Comparison of ENCODE assay signal across 15 cellular contexts in genomic region chr1:111729271-111729921, GRCh38. TPM values are rescaled to one million over a fixed set of nuclear protein-coding genes. Genes with fewer than 3 reads are reported as not detected.
DNase-seq lines count a peak whose midpoint lies in the region; ATAC-seq and TF ChIP-seq lines count a peak whose summit lies in the region.
"Had no signal": no experiment of that assay in that cellular context is flagged by ENCODE, and none has a peak within 500 bp of the region (broad histone marks: within the 10 kb centered on the region; RNA-seq: fewer than 3 reads in every experiment).

No MANE protein-coding gene starts in this region.

- ATAC-seq in HG03175 (IDR thresholded peaks at IDR 0.05; ENCODE audit: unreplicated experiment) (no peak), GM18873 (IDR thresholded peaks at IDR 0.05; ENCODE audit: low FRiP score, unreplicated experiment) (no peak), HG02938 (IDR thresholded peaks at IDR 0.05; ENCODE audit: unreplicated experiment) (no peak)
- ATAC-seq: activated T-helper 17 cell treated with anti-CD3 and anti-CD28 coated beads, Interleukin-2, amount 50 U/mL, for 72 hours had no signal

- peaks cover 4% of the 10 kb centered on the region for H3K36me3 ChIP-seq in cardiac muscle cell
- H3K36me3 ChIP-seq in neutrophil: peaks cover 63% of the 10 kb centered on the region
- H3K36me3 ChIP-seq: uterus had no signal

- no peaks in the 10 kb centered on the region for H3K9me3 ChIP-seq in cardiac muscle cell (ENCODE audit: low read depth)
- no peaks in the 10 kb centered on the region for H3K9me3 ChIP-seq in neutrophil
- H3K9me3 ChIP-seq: uterus had no signal

- peaks cover 30% of the 10 kb centered on the region for H3K4me1 ChIP-seq in cardiac muscle cell (ENCODE audit: low read depth)
- peaks cover 46 to 59% of the 10 kb centered on the region in 2 experiments for H3K4me1 ChIP-seq in neutrophil (ENCODE audit: control insufficient read depth in 1 of 2, insufficient read depth in 1 of 2, low read depth in 1 of 2, low read length in 1 of 2)

- POLR2A ChIA-PET in RWPE1 (lab: Yijun Ruan, JAX; ENCODE audit: low non-redundant PET): no interaction called here

- H3K27ac ChIP-seq in RWPE1 (peak overlapping the region; percentile 7), cardiac muscle cell (peak overlapping the region; percentile 85), neutrophil (peak overlapping the region; percentile 52)
- H3K27ac ChIP-seq: SK-N-MC, uterus had no signal

- H3K4me3 ChIP-seq in cardiac muscle cell (no peak overlapping the region), neutrophil (ENCODE audit: low read depth in 1 of 2, low read length in 1 of 2) (no peak overlapping the region)
- H3K4me3 ChIP-seq: SK-N-MC, skin epidermis, uterus had no signal

- no peak for TF ChIP-seq CTCF in RWPE1 (conservative IDR thresholded peaks at IDR 0.05; ENCODE audit: low read depth)
- no peak for TF ChIP-seq CTCF in cardiac muscle cell (IDR thresholded peaks at IDR 0.05; ENCODE audit: low read depth, low read length)
- TF ChIP-seq CTCF in neutrophil (IDR thresholded peaks at IDR 0.05): no peak

- in situ Hi-C loops in G401 (cut with HindIII; ENCODE audit: low sequenced_read_pairs): no loop called here

- CTCF ChIA-PET in RWPE1 (lab: Yijun Ruan, JAX): interaction anchor here (0.6 to 0.8 kb wide), 3 partner anchors 15 to 1280 kb away, joined by 3 to 6 read pairs (median 3); no protein-coding TSS in a partner anchor

- DNase-seq in G401 (ENCODE audit: low spot score) (peak; percentile 35), RWPE1 (ENCODE audit: low spot score) (no peak), cardiac muscle cell (ENCODE audit: low read depth in 1 of 2, low spot score in 1 of 2) (peak in 1 of 2 donors; percentile 50), SW480 (ENCODE audit: low spot score) (no peak)
- DNase-seq: activated CD4-positive, alpha-beta memory T cell treated with anti-CD3 and anti-CD28 coated beads, Interleukin-2, amount 10 ng/mL, durations not matched to agents 7 days and 5 days; NCI-H1930; stimulated activated naive CD4-positive, alpha-beta T cell; uterus had no signal

- no peaks in the 10 kb centered on the region for H3K27me3 ChIP-seq in cardiac muscle cell
- no peaks in the 10 kb centered on the region for H3K27me3 ChIP-seq in neutrophil
- H3K27me3 ChIP-seq: uterus had no signal

RNA-seq across cellular contexts. Expression of gene INKA2, which starts 9.8 kb away (rescaled TPM):
- 2.2 and 6.1 TPM in 2 replicates for total RNA-seq in G401 (2014; rRNA removed; shearing (Covaris generic))
- total RNA-seq in cardiac muscle cell: 7.5 and 11.1 TPM in 2 replicates
- polyA plus RNA-seq in cardiac muscle cell: 4.5 and 7.2 TPM in 2 replicates

RNA-seq across cellular contexts. Expression of gene DDX20, which starts 26.3 kb away (rescaled TPM):
- 21.8 and 37.9 TPM in 2 replicates for total RNA-seq in G401 (2014; rRNA removed; shearing (Covaris generic))
- 34.0 TPM in 2 replicates for total RNA-seq in cardiac muscle cell
- 11.5 and 14.9 TPM in 2 replicates for polyA plus RNA-seq in cardiac muscle cell

Comparison
In these comparisons a context has a peak if more than half of its experiments do, and no peak if none do; other contexts are left out.
1. H3K27ac ChIP-seq: peak in every context shown above with its lines; median percentile 85 in cardiac muscle cell; 52 in neutrophil; 7 in RWPE1.